10 cellular contexts compared by ENCODE assay signal in genomic region chr19:13366529-13367143, GRCh38.
DNase-seq lines count a peak whose midpoint lies in the region; TF ChIP-seq lines count a peak whose summit lies in the region.
"Had no signal": no experiment of that assay in that cellular context is flagged by ENCODE, and none has a peak within 500 bp of the region (broad histone marks: within the 10 kb centered on the region; RNA-seq: fewer than 3 reads in every experiment).

No MANE protein-coding gene starts in this region.

- no peaks in the 10 kb centered on the region for H3K27me3 ChIP-seq in mammary epithelial cell (ENCODE audit: insufficient read depth, low read length)
- H3K27me3 ChIP-seq in neural progenitor cell, result no peaks in the 10 kb centered on the region
- no peaks in the 10 kb centered on the region for H3K27me3 ChIP-seq in Peyer's patch

- 80% methylated on average over 13 of the region's 13 CpGs for WGBS in mammary epithelial cell (ENCODE audit: low coverage, missing lambda C conversion rate)

- in situ Hi-C loops in mammary epithelial cell (cut with MboI; ENCODE audit: low sequenced_read_pairs in 2 of 2), result loop anchor here (5.0 kb wide), 2 partner anchors 61 to 66 kb away; no protein-coding TSS in a partner anchor

- H3K27ac Mint-ChIP-seq in neural progenitor cell, result no peak overlapping the region
- H3K27ac Mint-ChIP-seq: stimulated activated naive CD8-positive, alpha-beta T cell treated with anti-CD3 and anti-CD28 coated beads, Interleukin-15, Interleukin-2, amounts not matched to agents 100 ng/mL and 50 ng/mL, for 24 hours had no signal

- dilution Hi-C loops in mammary epithelial cell (cut with HindIII; ENCODE audit: low sequenced_read_pairs), result no loop called here

- H3K4me3 Mint-ChIP-seq in neural progenitor cell, result no peak overlapping the region
- H3K4me3 Mint-ChIP-seq: stimulated activated naive CD8-positive, alpha-beta T cell treated with anti-CD3 and anti-CD28 coated beads, Interleukin-15, Interleukin-2, amounts not matched to agents 100 ng/mL and 50 ng/mL, for 24 hours had no signal

- H3K9me3 ChIP-seq in mammary epithelial cell (replicated peaks; ENCODE audit: insufficient read depth, low read length) (no peaks in the 10 kb centered on the region), neural progenitor cell (ENCODE audit: low read depth) (no peaks in the 10 kb centered on the region), Peyer's patch (no peaks in the 10 kb centered on the region)

- BruUV-seq in mammary epithelial cell (replicated peaks; lab: Mats Ljungman, UMichigan), result no TSS peak

- H3K4me3 ChIP-seq in NB4 (ENCODE audit: low read depth, low read length) (no peak overlapping the region), mammary epithelial cell (replicated peaks in 1 of 3; ENCODE audit: insufficient read depth in 1 of 3, low read depth in 2 of 3, low read length in 3 of 3) (no peak overlapping the region), neural progenitor cell (no peak overlapping the region), Peyer's patch (no peak overlapping the region)
- H3K4me3 ChIP-seq: lung had no signal

- H3K36me3 ChIP-seq in mammary epithelial cell (ENCODE audit: insufficient read depth, low read length), result no peaks in the 10 kb centered on the region
- no peaks in the 10 kb centered on the region for H3K36me3 ChIP-seq in neural progenitor cell
- H3K36me3 ChIP-seq in Peyer's patch, result no peaks in the 10 kb centered on the region

- H3K4me2 ChIP-seq in mammary epithelial cell (ENCODE audit: insufficient read depth, low read depth, low read length), result no peak overlapping the region
- no peak overlapping the region for H3K4me2 ChIP-seq in neural progenitor cell

- DNase-seq in NB4 (ENCODE audit: low read depth) (peak; percentile 34), mammary epithelial cell (peak; percentile 5), neural progenitor cell (ENCODE audit: low spot score) (peak; percentile 51), occipital lobe (lab: John Stamatoyannopoulos, UW) (no peak), SIG-M5 (lab: John Stamatoyannopoulos, UW) (no peak), germinal center (ENCODE audit: low spot score) (no peak), Peyer's patch (no peak)

- TF ChIP-seq CTCF in GM12872 (IDR thresholded peaks at IDR 0.05; ENCODE audit: insufficient read depth, low read depth, low read length) (peak; percentile 54), NB4 (IDR thresholded peaks at IDR 0.05; ENCODE audit: low read depth, low read length) (no peak), mammary epithelial cell (conservative IDR thresholded peaks at IDR 0.05 in 1 of 2, IDR thresholded peaks at IDR 0.05 in 1 of 2; ENCODE audit: extremely low read depth in 1 of 2, insufficient read depth in 1 of 2, low read depth in 1 of 2, low read length in 2 of 2) (peak; percentile 65 to 67), neural progenitor cell (IDR thresholded peaks at IDR 0.05) (peak; percentile 70), Peyer's patch (IDR thresholded peaks at IDR 0.05) (no peak)

- no peak overlapping the region for H2AFZ ChIP-seq in mammary epithelial cell (ENCODE audit: low read depth, low read length)
- H2AFZ ChIP-seq in neural progenitor cell (replicated peaks), result no peak overlapping the region

- H4K20me1 ChIP-seq in mammary epithelial cell (ENCODE audit: insufficient read depth, low read length) (no peaks in the 10 kb centered on the region), neural progenitor cell (ENCODE audit: low read depth) (no peaks in the 10 kb centered on the region)

- no peaks in the 10 kb centered on the region for H3F3A ChIP-seq in neural progenitor cell (ENCODE audit: low read depth)

- CTCF ChIA-PET in mammary epithelial cell (lab: Charles Lee; ENCODE audit: low non-redundant PET), result no interaction called here

- H3K27ac ChIP-seq in mammary epithelial cell (ENCODE audit: insufficient read depth, low read depth, low read length) (no peak overlapping the region), neural progenitor cell (no peak overlapping the region), Peyer's patch (no peak overlapping the region)

- H3K4me1 Mint-ChIP-seq in neural progenitor cell, result no peaks in the 10 kb centered on the region

- no peaks in the 10 kb centered on the region for H3K9me3 Mint-ChIP-seq in neural progenitor cell
- H3K9me3 Mint-ChIP-seq: stimulated activated naive CD8-positive, alpha-beta T cell treated with anti-CD3 and anti-CD28 coated beads, Interleukin-15, Interleukin-2, amounts not matched to agents 100 ng/mL and 50 ng/mL, for 24 hours had no signal

- TF ChIP-seq POLR2A in NB4 (IDR thresholded peaks at IDR 0.05; ENCODE audit: extremely low read depth, insufficient read length), result no peak
- TF ChIP-seq POLR2A in Peyer's patch (IDR thresholded peaks at IDR 0.05), result no peak

- H3K4me1 ChIP-seq in mammary epithelial cell (ENCODE audit: insufficient read depth, low read length) (no peaks in the 10 kb centered on the region), neural progenitor cell (no peaks in the 10 kb centered on the region), Peyer's patch (no peaks in the 10 kb centered on the region)

- H3K36me3 Mint-ChIP-seq in neural progenitor cell, result no peaks in the 10 kb centered on the region

- H3K79me2 ChIP-seq in mammary epithelial cell (ENCODE audit: insufficient read depth, low read length) (no peaks in the 10 kb centered on the region), neural progenitor cell (ENCODE audit: low read depth) (no peaks in the 10 kb centered on the region)

- no peak overlapping the region for H3K9ac ChIP-seq in mammary epithelial cell (ENCODE audit: insufficient read depth, low read length)
- no peak overlapping the region for H3K9ac ChIP-seq in neural progenitor cell

- intact Hi-C loops in mammary epithelial cell (cut with micrococcal nuclease), result loop anchor here (1.0 to 2.0 kb wide), 4 partner anchors 65 to 352 kb away; no protein-coding TSS in a partner anchor

- peaks cover 4% of the 10 kb centered on the region for H3K27me3 Mint-ChIP-seq in neural progenitor cell (ENCODE audit: insufficient read depth, low read depth)

Comparison
In these comparisons a context has a peak if more than half of its experiments do, and no peak if none do; other contexts are left out.
1. CTCF ChIP-seq: peak in GM12872 (single experiment), mammary epithelial cell (2 of 2) and neural progenitor cell (single experiment); none in NB4 (single experiment) and Peyer's patch (0 of 6).
2. DNase-seq: peak in NB4 (single experiment), mammary epithelial cell (single experiment) and neural progenitor cell (single experiment); none in occipital lobe (single experiment), SIG-M5 (single experiment), germinal center (single experiment) and Peyer's patch (0 of 3).